In genomic region chr6:13195826-13196225, GRCh38 we compare ENCODE assay signal across 3 cellular contexts.
A peak's percentile ranks its signal among the peaks of the same experiment; 100 is the strongest.
TF ChIP-seq lines count a peak whose summit lies in the region.

No MANE protein-coding gene starts in this region.

TF ChIP-seq in HEK293T, 16 proteins besides CTCF, POLR2A, EP300 and RAD21:
- TF ChIP-seq PKNOX1 (IDR thresholded peaks at IDR 0.05) (peak; percentile 80), SUZ12 (IDR thresholded peaks at IDR 0.05) (no peak)

TF ChIP-seq in H1, 55 proteins besides CTCF, POLR2A, EP300 and RAD21 (continued from another document):
- TF ChIP-seq ZNF274 (IDR thresholded peaks at IDR 0.05; ENCODE audit: borderline replicate concordance, extremely low read depth, low read length) (no peak), BACH1 (IDR thresholded peaks at IDR 0.05; ENCODE audit: low read length) (no peak), MAX (IDR thresholded peaks at IDR 0.05) (no peak), CHD2 (IDR thresholded peaks at IDR 0.05; ENCODE audit: low read length) (no peak), SIX5 (IDR thresholded peaks at IDR 0.05; ENCODE audit: low read depth, low read length) (no peak), RBBP5 (IDR thresholded peaks at IDR 0.05; ENCODE audit: borderline replicate concordance, low read depth, low read length) (no peak), SP1 (IDR thresholded peaks at IDR 0.05; ENCODE audit: low read depth, low read length) (no peak), SUZ12 (IDR thresholded peaks at IDR 0.05; ENCODE audit: low read length) (no peak), NANOG (IDR thresholded peaks at IDR 0.05; ENCODE audit: insufficient read depth, low read depth, low read length, poor library complexity, severe bottlenecking) (no peak), CHD1 (IDR thresholded peaks at IDR 0.05; ENCODE audit: low read depth, low read length) (no peak), TCF12 (IDR thresholded peaks at IDR 0.05; ENCODE audit: low read depth, low read length) (no peak), ASH2L (IDR thresholded peaks at IDR 0.05; ENCODE audit: low read length) (no peak), POLR2AphosphoS5 (IDR thresholded peaks at IDR 0.05; ENCODE audit: low read depth, low read length) (no peak), MAFK (IDR thresholded peaks at IDR 0.05; ENCODE audit: low read depth, low read length) (no peak), CREB1 (IDR thresholded peaks at IDR 0.05) (no peak)

TF ChIP-seq in SK-N-SH treated with all-trans-retinoic acid at 6 μM for 48 hours, 23 proteins besides CTCF, POLR2A, EP300 and RAD21 (continued from another document):
- no peak for TF ChIP-seq TSHZ2 (CRISPR knock-in tag; IDR thresholded peaks at IDR 0.05)
- no peak for TF ChIP-seq ZNF565 (CRISPR knock-in tag; conservative IDR thresholded peaks at IDR 0.05; ENCODE audit: low read depth)
- TF ChIP-seq ZFP3 (CRISPR knock-in tag; IDR thresholded peaks at IDR 0.05) = no peak
- TF ChIP-seq PATZ1 (CRISPR knock-in tag; IDR thresholded peaks at IDR 0.05; ENCODE audit: borderline replicate concordance) = no peak
- TF ChIP-seq CSRNP3 (CRISPR knock-in tag; IDR thresholded peaks at IDR 0.05) = no peak
- TF ChIP-seq ZNF70 (CRISPR knock-in tag; IDR thresholded peaks at IDR 0.05) = no peak
TF ChIP-seq in SK-N-SH treated with all-trans-retinoic acid at 6 μM for 48 hours: peak in this region for 0.
